In genomic region chr9:130893250-130894101, GRCh38 we compare ENCODE assay signal across 11 cellular contexts. TPM values are rescaled to one million over a fixed set of nuclear protein-coding genes. Genes with fewer than 3 reads are reported as not detected.
DNase-seq lines count a peak whose midpoint lies in the region; ATAC-seq and TF ChIP-seq lines count a peak whose summit lies in the region.
"Had no signal": no experiment of that assay in that cellular context is flagged by ENCODE, and none has a peak within 500 bp of the region (broad histone marks: within the 10 kb centered on the region; RNA-seq: fewer than 3 reads in every experiment).

No MANE protein-coding gene starts in this region.

- H3K4me1 ChIP-seq in prostate gland (replicated peaks) = peaks cover 15% of the 10 kb centered on the region

- H3K9me3 ChIP-seq in prostate gland = no peaks in the 10 kb centered on the region

- no peaks in the 10 kb centered on the region for H3K27me3 ChIP-seq in prostate gland (replicated peaks; ENCODE audit: insufficient read depth)
- H3K27me3 ChIP-seq: cardiac muscle cell had no signal

- peaks cover 0 to 9% of the 10 kb centered on the region in 2 donors for H3K36me3 ChIP-seq in prostate gland

- H3K27ac ChIP-seq in VCaP (peak overlapping the region; percentile 91), prostate gland (peak overlapping the region; percentile 64 to 88)
- H3K27ac ChIP-seq: cardiac muscle cell had no signal

- no peak for TF ChIP-seq POLR2A in prostate gland (IDR thresholded peaks at IDR 0.05)

- 53% methylated on average over 37 of the region's 37 CpGs for WGBS in prostate gland

- DNase-seq in left cardiac atrium (peak; percentile 68), prostate gland (ENCODE audit: low spot score) (peak; percentile 91), GM20000 (ENCODE audit: low spot score) (no peak)
- DNase-seq in stimulated activated CD4-positive, alpha-beta T cell treated with anti-CD3 and anti-CD28 coated beads, Interleukin-4, amount 100 ng/mL, for 1 hour = no peak
- DNase-seq in stimulated activated CD4-positive, alpha-beta T cell treated with anti-CD3 and anti-CD28 coated beads, Interleukin-1b, Interleukin-23, amount 100 ng/mL, for 48 hours = no peak
- DNase-seq: NCI-H1694 had no signal

- H3K4me3 ChIP-seq in GM12875 (ENCODE audit: low read depth, low read length) (no peak overlapping the region), prostate gland (no peak overlapping the region)
- H3K4me3 ChIP-seq: cardiac muscle cell had no signal

- TF ChIP-seq CTCF in GM12875 (IDR thresholded peaks at IDR 0.05; ENCODE audit: borderline replicate concordance, insufficient read depth, low read depth, low read length) (peak; percentile 15; the same call in 1 of the 2 replicates), VCaP (conservative IDR thresholded peaks at IDR 0.05) (peak; percentile 88), prostate gland (IDR thresholded peaks at IDR 0.05) (peak in 3 of 4 experiments; percentile 47 to 89 (median 50)), GM20000 (IDR thresholded peaks at IDR 0.05; ENCODE audit: extremely low read depth, missing control alignments) (no peak)

- peak; percentile 47 to 53 for ATAC-seq in left cardiac atrium
- no peak for ATAC-seq in HG03280 (IDR thresholded peaks at IDR 0.05; ENCODE audit: unreplicated experiment)

- intact Hi-C loops in left cardiac atrium (cut with DNase I) = no loop called here
- intact Hi-C loops in prostate gland (cut with DNase I) = no loop called here

RNA-seq across cellular contexts. Expression of gene QRFP, which starts 3.1 kb away (rescaled TPM):
- total RNA-seq in left cardiac atrium (not detected), prostate gland (1 to 10 TPM in 1 of 2 donors, not detected in 1; 1.0 TPM)
- total RNA-seq: cardiac muscle cell, myocyte had no signal

RNA-seq across cellular contexts. Expression of gene FIBCD1, which starts 45.6 kb away (rescaled TPM):
- 1 to 10 TPM; 1.0 to 2.2 TPM for total RNA-seq in left cardiac atrium
- 10 to 100 TPM in 1 of 2 donors, under 1 TPM in 1; 0.36 to 13.2 TPM for total RNA-seq in prostate gland

RNA-seq across cellular contexts. Expression of gene ABL1, which starts 58.4 kb away (rescaled TPM):
- total RNA-seq in left cardiac atrium (10 to 100 TPM; 40.8 to 55.4 TPM), prostate gland (10 to 100 TPM; 48.2 to 73.4 TPM)

Comparison
In these comparisons a context has a peak if more than half of its experiments do, and no peak if none do; other contexts are left out.
1. DNase-seq: peak in left cardiac atrium (single experiment) and prostate gland (single experiment); none in stimulated activated CD4-positive, alpha-beta T cell treated with anti-CD3 and anti-CD28 coated beads, Interleukin-4, amount 100 ng/mL, for 1 hour (single experiment), GM20000 (single experiment) and stimulated activated CD4-positive, alpha-beta T cell treated with anti-CD3 and anti-CD28 coated beads, Interleukin-1b, Interleukin-23, amount 100 ng/mL, for 48 hours (single experiment).